Comparison of ENCODE assay signal across 28 cellular contexts in genomic region chr5:62127098-62127736, GRCh38.
"Had no signal": no experiment of that assay in that cellular context is flagged by ENCODE, and none has a peak within 500 bp of the region (broad histone marks: within the 10 kb centered on the region; RNA-seq: fewer than 3 reads in every experiment).

No MANE protein-coding gene starts in this region.

- H3K4me3 ChIP-seq: adrenal gland, breast epithelium, colonic mucosa had no signal

- H3K27ac Mint-ChIP-seq: activated CD4-positive, alpha-beta memory T cell treated with anti-CD3 and anti-CD28 coated beads, Interleukin-2, amount 10 ng/mL, durations not matched to agents 7 days and 5 days; activated CD4-positive, alpha-beta T cell treated with anti-CD3 and anti-CD28 coated beads for 36 hours; activated naive CD8-positive, alpha-beta T cell treated with anti-CD3 and anti-CD28 coated beads, Interleukin-2, amount 10 ng/mL, durations not matched to agents 7 days and 5 days; activated T-helper 2 cell treated with anti-CD3 and anti-CD28 coated beads, Interferon-gamma antibody, Interleukin-2, Interleukin-4, amounts not matched to agents 10 μg/mL and 5 μg/mL and 100 μg/mL, durations not matched to agents 14 hours and 24 hours and 36 hours had no signal

- H3K9me3 Mint-ChIP-seq: activated CD4-positive, alpha-beta memory T cell treated with anti-CD3 and anti-CD28 coated beads, Interleukin-2, amount 10 ng/mL, durations not matched to agents 7 days and 5 days; activated naive CD8-positive, alpha-beta T cell treated with anti-CD3 and anti-CD28 coated beads, Interleukin-2, amount 10 ng/mL, durations not matched to agents 7 days and 5 days; activated T-helper 2 cell treated with anti-CD3 and anti-CD28 coated beads, Interferon-gamma antibody, Interleukin-2, Interleukin-4, amounts not matched to agents 10 μg/mL and 5 μg/mL and 100 μg/mL, durations not matched to agents 14 hours and 24 hours and 36 hours had no signal

- H3K36me3 ChIP-seq: adrenal gland, breast epithelium, colonic mucosa had no signal

- H3K36me3 Mint-ChIP-seq: activated naive CD8-positive, alpha-beta T cell treated with anti-CD3 and anti-CD28 coated beads, Interleukin-2, amount 10 ng/mL, durations not matched to agents 7 days and 5 days had no signal

- H3K27ac ChIP-seq: adrenal gland, breast epithelium, colonic mucosa, VCaP had no signal

- H3K9me3 ChIP-seq: adrenal gland, breast epithelium, colonic mucosa had no signal

- H3K27me3 ChIP-seq: adrenal gland, breast epithelium, colonic mucosa had no signal

- DNase-seq: activated CD4-positive, alpha-beta memory T cell treated with anti-CD3 and anti-CD28 coated beads, Interleukin-2, amount 10 ng/mL, durations not matched to agents 7 days and 5 days; activated CD4-positive, alpha-beta T cell treated with anti-CD3 and anti-CD28 coated beads for 36 hours; activated CD4-positive, alpha-beta T cell treated with anti-CD3 and anti-CD28 coated beads, Interleukin-2, amount 50 U/mL, for 1 hour; activated gamma-delta T cell treated with Interleukin-2 at 50 U/mL for 16 hours; activated naive CD4-positive, alpha-beta T cell treated with anti-CD3 and anti-CD28 coated beads, Interleukin-2, amount 50 U/mL, for 16 hours; activated naive CD8-positive, alpha-beta T cell treated with anti-CD3 and anti-CD28 coated beads, Interleukin-2, amount 10 ng/mL, durations not matched to agents 7 days and 5 days; activated T-cell treated with anti-CD3 and anti-CD28 coated beads for 4 hours; activated T-cell treated with anti-CD3 and anti-CD28 coated beads, Interleukin-2, amount 50 U/mL, for 48 hours; adrenal gland; anterior cingulate cortex; caudate nucleus; colonic mucosa; Kasumi-1; KBM-7; NCI-H1048; NCI-H146; NCI-H2171 treated with DMSO at 0.1 percent for 48 hours; NCI-H226; NCI-H510A treated with DMSO at 0.1 percent for 48 hours; RPMI8226; T-helper 2 cell; T1000 had no signal

- H3K4me1 ChIP-seq: adrenal gland, breast epithelium, colonic mucosa had no signal

- H3K27me3 Mint-ChIP-seq: activated naive CD8-positive, alpha-beta T cell treated with anti-CD3 and anti-CD28 coated beads, Interleukin-2, amount 10 ng/mL, durations not matched to agents 7 days and 5 days had no signal

- H3K4me1 Mint-ChIP-seq: activated CD4-positive, alpha-beta memory T cell treated with anti-CD3 and anti-CD28 coated beads, Interleukin-2, amount 10 ng/mL, durations not matched to agents 7 days and 5 days; activated CD4-positive, alpha-beta T cell treated with anti-CD3 and anti-CD28 coated beads for 36 hours; activated naive CD8-positive, alpha-beta T cell treated with anti-CD3 and anti-CD28 coated beads, Interleukin-2, amount 10 ng/mL, durations not matched to agents 7 days and 5 days had no signal

- ATAC-seq: activated CD4-positive, alpha-beta T cell treated with anti-CD3 and anti-CD28 coated beads for 36 hours; Panc1; Right ventricle myocardium inferior; SK-N-SH treated with all-trans-retinoic acid at 6 μM for 48 hours had no signal

- H3K4me3 Mint-ChIP-seq: activated CD4-positive, alpha-beta memory T cell treated with anti-CD3 and anti-CD28 coated beads, Interleukin-2, amount 10 ng/mL, durations not matched to agents 7 days and 5 days; activated CD4-positive, alpha-beta T cell treated with anti-CD3 and anti-CD28 coated beads for 36 hours; activated naive CD8-positive, alpha-beta T cell treated with anti-CD3 and anti-CD28 coated beads, Interleukin-2, amount 10 ng/mL, durations not matched to agents 7 days and 5 days had no signal
